Comparison of ENCODE assay signal across 1 cellular context in the genomic region with DNA sequence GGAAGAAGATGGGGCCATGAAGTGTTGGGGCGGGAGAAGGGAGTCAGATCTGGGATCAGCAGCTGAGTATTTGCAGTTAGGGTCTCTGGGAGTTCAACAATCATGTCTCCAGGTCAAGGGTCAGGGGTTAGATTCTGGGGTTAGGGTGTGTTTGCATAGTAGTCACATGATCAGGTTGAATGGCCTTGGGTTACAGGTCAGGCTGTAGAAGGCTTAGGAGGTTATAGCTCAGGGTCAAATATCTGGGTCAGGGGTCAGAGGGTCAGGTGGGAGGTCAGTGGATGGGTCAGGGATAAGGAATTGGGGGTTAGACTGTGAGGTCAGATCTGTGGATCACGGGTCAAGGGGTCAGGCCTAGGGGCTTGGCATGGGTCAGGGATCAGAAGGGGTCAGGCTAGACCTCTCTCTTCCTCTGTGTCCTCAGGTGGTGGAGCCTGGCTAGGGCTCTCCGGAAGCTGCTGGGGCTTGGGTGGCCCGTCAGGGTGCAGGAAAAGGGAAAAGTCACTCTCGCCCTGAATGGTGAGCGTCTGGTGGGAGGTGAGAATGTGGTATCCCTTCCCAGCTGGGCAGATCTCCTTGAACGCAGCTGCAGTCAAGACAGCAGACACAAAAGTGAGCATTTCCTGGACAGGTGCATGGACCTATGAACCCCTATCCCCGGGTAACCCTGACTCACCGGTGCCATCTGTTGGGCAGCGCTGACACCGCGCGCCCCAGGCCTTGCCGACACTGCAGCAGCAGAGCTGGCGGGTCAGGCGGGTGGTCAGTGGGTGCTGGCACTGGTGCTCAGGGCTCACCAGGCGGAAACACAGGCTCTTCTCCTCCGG.
TF ChIP-seq lines count a peak whose summit lies in the region.

No MANE protein-coding gene starts in this region.

TF ChIP-seq in GM12878, 131 proteins besides CTCF, POLR2A, EP300 and RAD21 (continued from another document):
- TF ChIP-seq, protein P1, sequence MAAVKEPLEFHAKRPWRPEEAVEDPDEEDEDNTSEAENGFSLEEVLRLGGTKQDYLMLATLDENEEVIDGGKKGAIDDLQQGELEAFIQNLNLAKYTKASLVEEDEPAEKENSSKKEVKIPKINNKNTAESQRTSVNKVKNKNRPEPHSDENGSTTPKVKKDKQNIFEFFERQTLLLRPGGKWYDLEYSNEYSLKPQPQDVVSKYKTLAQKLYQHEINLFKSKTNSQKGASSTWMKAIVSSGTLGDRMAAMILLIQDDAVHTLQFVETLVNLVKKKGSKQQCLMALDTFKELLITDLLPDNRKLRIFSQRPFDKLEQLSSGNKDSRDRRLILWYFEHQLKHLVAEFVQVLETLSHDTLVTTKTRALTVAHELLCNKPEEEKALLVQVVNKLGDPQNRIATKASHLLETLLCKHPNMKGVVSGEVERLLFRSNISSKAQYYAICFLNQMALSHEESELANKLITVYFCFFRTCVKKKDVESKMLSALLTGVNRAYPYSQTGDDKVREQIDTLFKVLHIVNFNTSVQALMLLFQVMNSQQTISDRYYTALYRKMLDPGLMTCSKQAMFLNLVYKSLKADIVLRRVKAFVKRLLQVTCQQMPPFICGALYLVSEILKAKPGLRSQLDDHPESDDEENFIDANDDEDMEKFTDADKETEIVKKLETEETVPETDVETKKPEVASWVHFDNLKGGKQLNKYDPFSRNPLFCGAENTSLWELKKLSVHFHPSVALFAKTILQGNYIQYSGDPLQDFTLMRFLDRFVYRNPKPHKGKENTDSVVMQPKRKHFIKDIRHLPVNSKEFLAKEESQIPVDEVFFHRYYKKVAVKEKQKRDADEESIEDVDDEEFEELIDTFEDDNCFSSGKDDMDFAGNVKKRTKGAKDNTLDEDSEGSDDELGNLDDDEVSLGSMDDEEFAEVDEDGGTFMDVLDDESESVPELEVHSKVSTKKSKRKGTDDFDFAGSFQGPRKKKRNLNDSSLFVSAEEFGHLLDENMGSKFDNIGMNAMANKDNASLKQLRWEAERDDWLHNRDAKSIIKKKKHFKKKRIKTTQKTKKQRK (IDR thresholded peaks at IDR 0.05; ENCODE audit: low read depth, low read length): no peak
- TF ChIP-seq BMI1 (IDR thresholded peaks at IDR 0.05; ENCODE audit: borderline replicate concordance) (no peak), RUNX3 (IDR thresholded peaks at IDR 0.05; ENCODE audit: low read length) (no peak), CEBPB (IDR thresholded peaks at IDR 0.05; ENCODE audit: borderline replicate concordance in 1 of 2, low read depth in 2 of 2, low read length in 2 of 2) (no peak), NR2F1 (conservative IDR thresholded peaks at IDR 0.05) (peak; percentile 96), ZBED1 (IDR thresholded peaks at IDR 0.05; ENCODE audit: borderline replicate concordance) (no peak), POLR2AphosphoS5 (IDR thresholded peaks at IDR 0.05; ENCODE audit: low read length) (no peak), BACH1 (IDR thresholded peaks at IDR 0.05; ENCODE audit: borderline replicate concordance) (no peak), SPI1 (IDR thresholded peaks at IDR 0.05; ENCODE audit: borderline replicate concordance, insufficient read depth, low read depth, low read length) (no peak), MTA2 (IDR thresholded peaks at IDR 0.05; ENCODE audit: low read depth) (0 out of 2 replicates have a peak, but pooled peaks have one; percentile 30), CHD2 (IDR thresholded peaks at IDR 0.05; ENCODE audit: borderline replicate concordance, low read depth, low read length) (no peak), ZZZ3 (IDR thresholded peaks at IDR 0.05; ENCODE audit: control insufficient read depth, insufficient read length, low read depth) (no peak), LARP7 (IDR thresholded peaks at IDR 0.05) (no peak), HDAC2 (IDR thresholded peaks at IDR 0.05) (no peak), GATAD2B (conservative IDR thresholded peaks at IDR 0.05; ENCODE audit: low read depth) (0 out of 2 replicates have a peak, but pooled peaks have one; percentile 34), SUZ12 (IDR thresholded peaks at IDR 0.05; ENCODE audit: unreplicated experiment) (no peak), NFYA (IDR thresholded peaks at IDR 0.05; ENCODE audit: borderline replicate concordance, low read depth, low read length) (no peak), IKZF1 (conservative IDR thresholded peaks at IDR 0.05) (peak; percentile 53), TCF3 (IDR thresholded peaks at IDR 0.05; ENCODE audit: borderline replicate concordance, insufficient read depth, low read depth, low read length) (peak; percentile 74; the same call in 1 of the 2 replicates), EGR1 (IDR thresholded peaks at IDR 0.05; ENCODE audit: borderline replicate concordance in 1 of 2, low read depth in 2 of 2, low read length in 2 of 2) (no peak), ZNF217 (IDR thresholded peaks at IDR 0.05) (no peak), SP1 (IDR thresholded peaks at IDR 0.05; ENCODE audit: low read depth, low read length) (no peak), TARDBP (IDR thresholded peaks at IDR 0.05; ENCODE audit: borderline replicate concordance) (no peak), STAT3 (IDR thresholded peaks at IDR 0.05; ENCODE audit: low read depth, low read length) (no peak), HDGF (IDR thresholded peaks at IDR 0.05) (no peak), PAX8 (IDR thresholded peaks at IDR 0.05) (no peak), MTA3 (IDR thresholded peaks at IDR 0.05; ENCODE audit: borderline replicate concordance, low read length) (no peak), TCF12 (IDR thresholded peaks at IDR 0.05; ENCODE audit: low read depth, low read length) (peak; percentile 77; the same call in 1 of the 2 replicates), POU2F2 (IDR thresholded peaks at IDR 0.05; ENCODE audit: borderline replicate concordance, low read depth, low read length) (no peak), MEF2A (IDR thresholded peaks at IDR 0.05; ENCODE audit: insufficient read depth, low read depth, low read length) (no peak)
- TF ChIP-seq, protein P2, sequence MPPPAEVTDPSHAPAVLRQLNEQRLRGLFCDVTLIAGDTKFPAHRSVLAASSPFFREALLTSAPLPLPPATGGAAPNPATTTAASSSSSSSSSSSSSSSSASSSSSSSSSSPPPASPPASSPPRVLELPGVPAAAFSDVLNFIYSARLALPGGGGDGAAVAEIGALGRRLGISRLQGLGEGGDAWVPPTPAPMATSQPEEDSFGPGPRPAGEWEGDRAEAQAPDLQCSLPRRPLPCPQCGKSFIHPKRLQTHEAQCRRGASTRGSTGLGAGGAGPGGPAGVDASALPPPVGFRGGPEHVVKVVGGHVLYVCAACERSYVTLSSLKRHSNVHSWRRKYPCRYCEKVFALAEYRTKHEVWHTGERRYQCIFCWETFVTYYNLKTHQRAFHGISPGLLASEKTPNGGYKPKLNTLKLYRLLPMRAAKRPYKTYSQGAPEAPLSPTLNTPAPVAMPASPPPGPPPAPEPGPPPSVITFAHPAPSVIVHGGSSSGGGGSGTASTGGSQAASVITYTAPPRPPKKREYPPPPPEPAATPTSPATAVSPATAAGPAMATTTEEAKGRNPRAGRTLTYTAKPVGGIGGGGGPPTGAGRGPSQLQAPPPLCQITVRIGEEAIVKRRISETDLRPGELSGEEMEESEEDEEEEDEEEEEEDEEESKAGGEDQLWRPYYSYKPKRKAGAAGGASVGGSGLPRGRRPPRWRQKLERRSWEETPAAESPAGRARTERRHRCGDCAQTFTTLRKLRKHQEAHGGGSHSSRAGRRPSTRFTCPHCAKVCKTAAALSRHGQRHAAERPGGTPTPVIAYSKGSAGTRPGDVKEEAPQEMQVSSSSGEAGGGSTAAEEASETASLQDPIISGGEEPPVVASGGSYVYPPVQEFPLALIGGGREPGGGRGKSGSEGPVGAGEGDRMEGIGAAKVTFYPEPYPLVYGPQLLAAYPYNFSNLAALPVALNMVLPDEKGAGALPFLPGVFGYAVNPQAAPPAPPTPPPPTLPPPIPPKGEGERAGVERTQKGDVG (CRISPR knock-in tag; IDR thresholded peaks at IDR 0.05): no peak
- TF ChIP-seq, protein P3, sequence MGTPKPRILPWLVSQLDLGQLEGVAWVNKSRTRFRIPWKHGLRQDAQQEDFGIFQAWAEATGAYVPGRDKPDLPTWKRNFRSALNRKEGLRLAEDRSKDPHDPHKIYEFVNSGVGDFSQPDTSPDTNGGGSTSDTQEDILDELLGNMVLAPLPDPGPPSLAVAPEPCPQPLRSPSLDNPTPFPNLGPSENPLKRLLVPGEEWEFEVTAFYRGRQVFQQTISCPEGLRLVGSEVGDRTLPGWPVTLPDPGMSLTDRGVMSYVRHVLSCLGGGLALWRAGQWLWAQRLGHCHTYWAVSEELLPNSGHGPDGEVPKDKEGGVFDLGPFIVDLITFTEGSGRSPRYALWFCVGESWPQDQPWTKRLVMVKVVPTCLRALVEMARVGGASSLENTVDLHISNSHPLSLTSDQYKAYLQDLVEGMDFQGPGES (IDR thresholded peaks at IDR 0.05): no peak
- TF ChIP-seq, protein P4, sequence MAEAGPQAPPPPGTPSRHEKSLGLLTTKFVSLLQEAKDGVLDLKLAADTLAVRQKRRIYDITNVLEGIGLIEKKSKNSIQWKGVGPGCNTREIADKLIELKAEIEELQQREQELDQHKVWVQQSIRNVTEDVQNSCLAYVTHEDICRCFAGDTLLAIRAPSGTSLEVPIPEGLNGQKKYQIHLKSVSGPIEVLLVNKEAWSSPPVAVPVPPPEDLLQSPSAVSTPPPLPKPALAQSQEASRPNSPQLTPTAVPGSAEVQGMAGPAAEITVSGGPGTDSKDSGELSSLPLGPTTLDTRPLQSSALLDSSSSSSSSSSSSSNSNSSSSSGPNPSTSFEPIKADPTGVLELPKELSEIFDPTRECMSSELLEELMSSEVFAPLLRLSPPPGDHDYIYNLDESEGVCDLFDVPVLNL (IDR thresholded peaks at IDR 0.05; ENCODE audit: low read depth, low read length): no peak
- TF ChIP-seq, protein P5, sequence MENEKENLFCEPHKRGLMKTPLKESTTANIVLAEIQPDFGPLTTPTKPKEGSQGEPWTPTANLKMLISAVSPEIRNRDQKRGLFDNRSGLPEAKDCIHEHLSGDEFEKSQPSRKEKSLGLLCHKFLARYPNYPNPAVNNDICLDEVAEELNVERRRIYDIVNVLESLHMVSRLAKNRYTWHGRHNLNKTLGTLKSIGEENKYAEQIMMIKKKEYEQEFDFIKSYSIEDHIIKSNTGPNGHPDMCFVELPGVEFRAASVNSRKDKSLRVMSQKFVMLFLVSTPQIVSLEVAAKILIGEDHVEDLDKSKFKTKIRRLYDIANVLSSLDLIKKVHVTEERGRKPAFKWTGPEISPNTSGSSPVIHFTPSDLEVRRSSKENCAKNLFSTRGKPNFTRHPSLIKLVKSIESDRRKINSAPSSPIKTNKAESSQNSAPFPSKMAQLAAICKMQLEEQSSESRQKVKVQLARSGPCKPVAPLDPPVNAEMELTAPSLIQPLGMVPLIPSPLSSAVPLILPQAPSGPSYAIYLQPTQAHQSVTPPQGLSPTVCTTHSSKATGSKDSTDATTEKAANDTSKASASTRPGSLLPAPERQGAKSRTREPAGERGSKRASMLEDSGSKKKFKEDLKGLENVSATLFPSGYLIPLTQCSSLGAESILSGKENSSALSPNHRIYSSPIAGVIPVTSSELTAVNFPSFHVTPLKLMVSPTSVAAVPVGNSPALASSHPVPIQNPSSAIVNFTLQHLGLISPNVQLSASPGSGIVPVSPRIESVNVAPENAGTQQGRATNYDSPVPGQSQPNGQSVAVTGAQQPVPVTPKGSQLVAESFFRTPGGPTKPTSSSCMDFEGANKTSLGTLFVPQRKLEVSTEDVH (IDR thresholded peaks at IDR 0.05; ENCODE audit: low read depth, partially characterized antibody): no peak
- TF ChIP-seq, protein P6, sequence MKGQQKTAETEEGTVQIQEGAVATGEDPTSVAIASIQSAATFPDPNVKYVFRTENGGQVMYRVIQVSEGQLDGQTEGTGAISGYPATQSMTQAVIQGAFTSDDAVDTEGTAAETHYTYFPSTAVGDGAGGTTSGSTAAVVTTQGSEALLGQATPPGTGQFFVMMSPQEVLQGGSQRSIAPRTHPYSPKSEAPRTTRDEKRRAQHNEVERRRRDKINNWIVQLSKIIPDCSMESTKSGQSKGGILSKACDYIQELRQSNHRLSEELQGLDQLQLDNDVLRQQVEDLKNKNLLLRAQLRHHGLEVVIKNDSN (IDR thresholded peaks at IDR 0.05; ENCODE audit: borderline replicate concordance, extremely low read length, insufficient read depth, low read depth, low read length): no peak
- TF ChIP-seq, protein P7, sequence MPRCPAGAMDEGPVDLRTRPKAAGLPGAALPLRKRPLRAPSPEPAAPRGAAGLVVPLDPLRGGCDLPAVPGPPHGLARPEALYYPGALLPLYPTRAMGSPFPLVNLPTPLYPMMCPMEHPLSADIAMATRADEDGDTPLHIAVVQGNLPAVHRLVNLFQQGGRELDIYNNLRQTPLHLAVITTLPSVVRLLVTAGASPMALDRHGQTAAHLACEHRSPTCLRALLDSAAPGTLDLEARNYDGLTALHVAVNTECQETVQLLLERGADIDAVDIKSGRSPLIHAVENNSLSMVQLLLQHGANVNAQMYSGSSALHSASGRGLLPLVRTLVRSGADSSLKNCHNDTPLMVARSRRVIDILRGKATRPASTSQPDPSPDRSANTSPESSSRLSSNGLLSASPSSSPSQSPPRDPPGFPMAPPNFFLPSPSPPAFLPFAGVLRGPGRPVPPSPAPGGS (IDR thresholded peaks at IDR 0.05; ENCODE audit: borderline replicate concordance, insufficient read depth, low read depth, low read length, poor library complexity, severe bottlenecking): no peak
- TF ChIP-seq, protein P8, sequence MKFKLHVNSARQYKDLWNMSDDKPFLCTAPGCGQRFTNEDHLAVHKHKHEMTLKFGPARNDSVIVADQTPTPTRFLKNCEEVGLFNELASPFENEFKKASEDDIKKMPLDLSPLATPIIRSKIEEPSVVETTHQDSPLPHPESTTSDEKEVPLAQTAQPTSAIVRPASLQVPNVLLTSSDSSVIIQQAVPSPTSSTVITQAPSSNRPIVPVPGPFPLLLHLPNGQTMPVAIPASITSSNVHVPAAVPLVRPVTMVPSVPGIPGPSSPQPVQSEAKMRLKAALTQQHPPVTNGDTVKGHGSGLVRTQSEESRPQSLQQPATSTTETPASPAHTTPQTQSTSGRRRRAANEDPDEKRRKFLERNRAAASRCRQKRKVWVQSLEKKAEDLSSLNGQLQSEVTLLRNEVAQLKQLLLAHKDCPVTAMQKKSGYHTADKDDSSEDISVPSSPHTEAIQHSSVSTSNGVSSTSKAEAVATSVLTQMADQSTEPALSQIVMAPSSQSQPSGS (IDR thresholded peaks at IDR 0.05; ENCODE audit: low read length): no peak
